Comparison of ENCODE assay signal across 1 cellular context in the genomic region with DNA sequence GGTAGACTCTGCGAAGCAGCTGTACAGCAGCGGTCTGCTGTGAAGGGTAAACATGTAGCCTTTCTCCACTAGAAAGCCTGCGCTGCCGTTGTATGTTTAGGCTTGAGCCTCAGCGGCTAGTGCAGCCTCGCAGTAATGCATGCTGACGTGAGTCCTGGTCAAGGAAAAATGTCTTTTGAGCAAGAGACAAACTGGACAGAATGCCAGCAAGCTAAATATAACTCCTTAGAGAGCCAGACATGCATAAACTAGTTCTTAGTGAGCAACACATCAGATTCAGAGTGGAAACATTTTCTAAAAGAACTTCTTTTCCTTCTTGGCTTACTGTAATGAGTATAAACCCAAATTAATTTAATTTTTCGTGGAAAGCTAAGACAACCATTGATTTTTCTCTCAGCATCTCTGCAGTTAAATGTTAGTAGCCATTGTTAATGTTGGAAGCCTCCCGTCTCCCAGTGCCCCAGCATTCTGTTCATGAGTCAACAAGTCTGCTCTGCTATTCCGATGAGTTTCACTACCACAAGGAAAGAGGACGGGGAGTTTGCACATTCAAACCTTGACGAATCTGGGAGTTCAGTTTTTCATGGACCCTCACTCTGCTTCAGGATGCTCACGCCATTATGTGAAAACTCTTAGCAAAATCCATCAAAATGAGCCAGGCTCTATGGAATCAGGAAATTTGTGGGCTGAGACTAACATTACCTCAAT.
TF ChIP-seq lines count a peak whose summit lies in the region.

No MANE protein-coding gene starts in this region.

TF ChIP-seq in IMR-90, 13 proteins besides CTCF, POLR2A, EP300 and RAD21 (continued from another document):
- TF ChIP-seq, protein P1, sequence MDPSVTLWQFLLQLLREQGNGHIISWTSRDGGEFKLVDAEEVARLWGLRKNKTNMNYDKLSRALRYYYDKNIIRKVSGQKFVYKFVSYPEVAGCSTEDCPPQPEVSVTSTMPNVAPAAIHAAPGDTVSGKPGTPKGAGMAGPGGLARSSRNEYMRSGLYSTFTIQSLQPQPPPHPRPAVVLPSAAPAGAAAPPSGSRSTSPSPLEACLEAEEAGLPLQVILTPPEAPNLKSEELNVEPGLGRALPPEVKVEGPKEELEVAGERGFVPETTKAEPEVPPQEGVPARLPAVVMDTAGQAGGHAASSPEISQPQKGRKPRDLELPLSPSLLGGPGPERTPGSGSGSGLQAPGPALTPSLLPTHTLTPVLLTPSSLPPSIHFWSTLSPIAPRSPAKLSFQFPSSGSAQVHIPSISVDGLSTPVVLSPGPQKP (IDR thresholded peaks at IDR 0.05; ENCODE audit: borderline replicate concordance, low read depth, low read length): no peak
